In genomic region chr19:33251526-33252090, GRCh38 we compare ENCODE assay signal across 32 cellular contexts. TPM values are rescaled to one million over a fixed set of nuclear protein-coding genes. Genes with fewer than 3 reads are reported as not detected.
"Had no signal": no experiment of that assay in that cellular context is flagged by ENCODE, and none has a peak within 500 bp of the region (broad histone marks: within the 10 kb centered on the region; RNA-seq: fewer than 3 reads in every experiment).

No MANE protein-coding gene starts in this region.

- H3K36me3 ChIP-seq: breast epithelium, MG63 had no signal

- H3K36me3 Mint-ChIP-seq: activated naive CD4-positive, alpha-beta T cell treated with anti-CD3 and anti-CD28 coated beads, Interleukin-2, amount 50 U/mL, for 24 hours; WTC11 had no signal

- FAIRE-seq: RCC 7860 had no signal

- H3K27ac Mint-ChIP-seq: activated CD8-positive, alpha-beta T cell treated with anti-CD3 and anti-CD28 coated beads, Interleukin-2, amount 10 ng/mL, durations not matched to agents 7 days and 5 days; activated naive CD4-positive, alpha-beta T cell treated with anti-CD3 and anti-CD28 coated beads, Interleukin-2, amount 50 U/mL, for 24 hours; activated T-helper 1 cell treated with anti-CD3 and anti-CD28 coated beads, Interleukin-12 subunit alpha, Interleukin-12 subunit beta, Interleukin-2, Interleukin-4 antibody, amounts not matched to agents 30 ng/mL and 10 ng/mL and 1 ng/mL, durations not matched to agents 14 hours and 24 hours and 36 hours; T-helper 17 cell; WTC11 had no signal

- H3K27me3 ChIP-seq: breast epithelium, MG63 had no signal

- ATAC-seq: activated CD8-positive, alpha-beta T cell treated with anti-CD3 and anti-CD28 coated beads, Interleukin-2, amount 10 ng/mL, durations not matched to agents 7 days and 5 days; PC-3; T-helper 17 cell; WTC11 had no signal

- H3K4me3 ChIP-seq: breast epithelium, MG63 had no signal

- H3K4me1 Mint-ChIP-seq: activated naive CD4-positive, alpha-beta T cell treated with anti-CD3 and anti-CD28 coated beads, Interleukin-2, amount 50 U/mL, for 24 hours; T-helper 17 cell had no signal

- DNase-seq: activated CD4-positive, alpha-beta T cell treated with anti-CD3 and anti-CD28 coated beads for 48 hours; activated CD4-positive, alpha-beta T cell treated with anti-CD3 and anti-CD28 coated beads, Interleukin-2, amount 50 U/mL, for 4 hours; activated CD4-positive, CD25-positive, alpha-beta regulatory T cell treated with anti-CD3 and anti-CD28 coated beads, Interleukin-2, amount 50 U/mL, for 72 hours; activated CD8-positive, alpha-beta memory T cell treated with anti-CD3 and anti-CD28 coated beads, Interleukin-2, amount 50 U/mL, for 48 hours; activated CD8-positive, alpha-beta T cell treated with anti-CD3 and anti-CD28 coated beads, Interleukin-2, amount 10 ng/mL, durations not matched to agents 7 days and 5 days; activated effector memory CD4-positive, alpha-beta T cell treated with Interleukin-2 at 50 U/mL for 16 hours; activated naive CD4-positive, alpha-beta T cell; activated T-cell treated with anti-CD3 and anti-CD28 coated beads, Interleukin-2, amount 50 U/mL, for 1 hour; caudate nucleus; MG63; MV-4-11; NCI-H1092 treated with DMSO at 0.1 percent for 48 hours; NCI-H1417 treated with DMSO at 0.1 percent for 48 hours; NCI-H1694; NCI-H2029; NCI-H2107; NCI-H2171 treated with DMSO at 0.1 percent for 48 hours; NCI-H345; NCI-H510A; NCI-H526 treated with DMSO at 0.1 percent for 48 hours; NCI-H82; NK-92 treated with Interleukin-12 subunit alpha and Interleukin-12 subunit beta, amount 100 ng/mL, for 24 hours; PC-3; SIG-M5; T-helper 17 cell; T-helper 9 cell had no signal

- H3K9me3 Mint-ChIP-seq: activated naive CD4-positive, alpha-beta T cell treated with anti-CD3 and anti-CD28 coated beads, Interleukin-2, amount 50 U/mL, for 24 hours; activated T-helper 1 cell treated with anti-CD3 and anti-CD28 coated beads, Interleukin-12 subunit alpha, Interleukin-12 subunit beta, Interleukin-2, Interleukin-4 antibody, amounts not matched to agents 30 ng/mL and 10 ng/mL and 1 ng/mL, durations not matched to agents 14 hours and 24 hours and 36 hours; WTC11 had no signal

- H3K27ac ChIP-seq: breast epithelium had no signal

- H3K4me1 ChIP-seq: breast epithelium had no signal

- H3K4me3 Mint-ChIP-seq: activated CD8-positive, alpha-beta T cell treated with anti-CD3 and anti-CD28 coated beads, Interleukin-2, amount 10 ng/mL, durations not matched to agents 7 days and 5 days; activated naive CD4-positive, alpha-beta T cell treated with anti-CD3 and anti-CD28 coated beads, Interleukin-2, amount 50 U/mL, for 24 hours; activated T-helper 1 cell treated with anti-CD3 and anti-CD28 coated beads, Interleukin-12 subunit alpha, Interleukin-12 subunit beta, Interleukin-2, Interleukin-4 antibody, amounts not matched to agents 30 ng/mL and 10 ng/mL and 1 ng/mL, durations not matched to agents 14 hours and 24 hours and 36 hours; T-helper 17 cell; WTC11 had no signal

- H3K9me3 ChIP-seq: breast epithelium had no signal

RNA-seq across cellular contexts. Expression of gene SLC7A10, which starts 26.0 kb away (rescaled TPM):
- total RNA-seq: activated CD8-positive, alpha-beta T cell treated with anti-CD3 and anti-CD28 coated beads, Interleukin-2, amount 10 ng/mL, durations not matched to agents 7 days and 5 days; activated T-helper 1 cell treated with anti-CD3 and anti-CD28 coated beads, Interleukin-12 subunit alpha, Interleukin-12 subunit beta, Interleukin-2, Interleukin-4 antibody, amounts not matched to agents 30 ng/mL and 10 ng/mL and 1 ng/mL, durations not matched to agents 14 hours and 24 hours and 36 hours; PC-3; T-helper 17 cell had no signal
- polyA plus RNA-seq: aorta had no signal

RNA-seq across cellular contexts. Expression of gene LRP3, which starts 57.5 kb away (rescaled TPM):
- total RNA-seq: activated CD8-positive, alpha-beta T cell treated with anti-CD3 and anti-CD28 coated beads, Interleukin-2, amount 10 ng/mL, durations not matched to agents 7 days and 5 days had no signal
